ENCODE assay signal across 14 cellular contexts in genomic region chr18:65620076-65620696, GRCh38.
DNase-seq lines count a peak whose midpoint lies in the region; ATAC-seq and TF ChIP-seq lines count a peak whose summit lies in the region.
"Had no signal": no experiment of that assay in that cellular context is flagged by ENCODE, and none has a peak within 500 bp of the region (broad histone marks: within the 10 kb centered on the region; RNA-seq: fewer than 3 reads in every experiment).

No MANE protein-coding gene starts in this region.

- no peaks in the 10 kb centered on the region for H3K9me3 ChIP-seq in trophoblast cell (ENCODE audit: insufficient read depth, low read depth, low read length)
- H3K9me3 ChIP-seq: A549 had no signal

- no peak overlapping the region for H4K8ac ChIP-seq in trophoblast cell (ENCODE audit: low read depth, low read length)

- H3K36me3 Mint-ChIP-seq in activated naive CD4-positive, alpha-beta T cell treated with anti-CD3 and anti-CD28 coated beads, Interleukin-2, amount 50 U/mL, for 72 hours: no peaks in the 10 kb centered on the region
- H3K36me3 Mint-ChIP-seq in Calu3 (ENCODE audit: insufficient read depth, unreplicated experiment): no peaks in the 10 kb centered on the region
- H3K36me3 Mint-ChIP-seq: CD14-positive monocyte; CD8-positive, alpha-beta T cell had no signal

- no peak overlapping the region for H3K4me2 ChIP-seq in trophoblast cell (ENCODE audit: low read length)
- H3K4me2 ChIP-seq: A549 had no signal

- H3K27ac Mint-ChIP-seq in activated naive CD4-positive, alpha-beta T cell treated with anti-CD3 and anti-CD28 coated beads, Interleukin-2, amount 50 U/mL, for 72 hours: no peak overlapping the region
- no peak overlapping the region for H3K27ac Mint-ChIP-seq in Calu3 (ENCODE audit: unreplicated experiment)
- H3K27ac Mint-ChIP-seq: CD8-positive, alpha-beta T cell had no signal

- H2BK120ac ChIP-seq in trophoblast cell (ENCODE audit: insufficient read depth, low read length, poor library complexity): no peak overlapping the region

- WGBS in trophoblast cell (ENCODE audit: extremely low coverage, insufficient coverage, insufficient read length): no CpG with 5 or more reads among the region's 9 CpGs

- no peaks in the 10 kb centered on the region for H3K4me1 Mint-ChIP-seq in Calu3 (ENCODE audit: low read depth, unreplicated experiment)
- H3K4me1 Mint-ChIP-seq: CD14-positive monocyte had no signal

- H3K18ac ChIP-seq in trophoblast cell (ENCODE audit: low read length): no peak overlapping the region

- no peak overlapping the region for H4K12ac ChIP-seq in trophoblast cell (ENCODE audit: low read depth, low read length)

- no peaks in the 10 kb centered on the region for H3K36me3 ChIP-seq in trophoblast cell (ENCODE audit: control insufficient read depth in 1 of 2, insufficient read depth in 2 of 2, low read length in 2 of 2)

- no peaks in the 10 kb centered on the region for H3K79me1 ChIP-seq in trophoblast cell (ENCODE audit: low read length)

- no peak overlapping the region for H2AFZ ChIP-seq in trophoblast cell (ENCODE audit: insufficient read depth, low read length, poor library complexity)

- H3K9ac ChIP-seq in trophoblast cell (ENCODE audit: low read length): no peak overlapping the region

- H3K4me1 ChIP-seq in trophoblast cell (ENCODE audit: control insufficient read depth in 1 of 2, insufficient read depth in 2 of 2, low read length in 2 of 2): no peaks in the 10 kb centered on the region
- H3K4me1 ChIP-seq: A549 had no signal

- CTCF ChIA-PET in Calu3 (lab: Charles Lee): no interaction called here

- H2AK5ac ChIP-seq in trophoblast cell (ENCODE audit: low read length): no peak overlapping the region

- H3K23ac ChIP-seq in trophoblast cell (ENCODE audit: low read length): no peak overlapping the region

- H3K9me3 Mint-ChIP-seq in activated naive CD4-positive, alpha-beta T cell treated with anti-CD3 and anti-CD28 coated beads, Interleukin-2, amount 50 U/mL, for 72 hours: peaks cover 22 to 27% of the 10 kb centered on the region in 2 donors
- H3K9me3 Mint-ChIP-seq in Calu3 (ENCODE audit: low read depth, unreplicated experiment): peaks cover 5% of the 10 kb centered on the region

- no peak overlapping the region for H4K91ac ChIP-seq in trophoblast cell (ENCODE audit: low read depth, low read length)

- no peak for TF ChIP-seq CTCF in Calu3 (IDR thresholded peaks at IDR 0.05; ENCODE audit: unreplicated experiment)

- no peak overlapping the region for H3K14ac ChIP-seq in trophoblast cell (ENCODE audit: low read length)

- H3K79me2 ChIP-seq in trophoblast cell (ENCODE audit: control insufficient read depth, insufficient read depth, low read length, poor library complexity): no peaks in the 10 kb centered on the region

- BruUV-seq in Calu3 (replicated peaks; lab: Mats Ljungman, UMichigan): no TSS peak

- no peaks in the 10 kb centered on the region for H3K27me3 Mint-ChIP-seq in Calu3 (ENCODE audit: unreplicated experiment)

- H3K4me3 ChIP-seq in trophoblast cell (ENCODE audit: low read depth, low read length): peak overlapping the region; percentile 44
- H3K4me3 ChIP-seq: A549 had no signal

- DNase-seq in NCI-H446 (lab: John Stamatoyannopoulos, UW) (peak; percentile 35 to 81), cerebellum (ENCODE audit: low spot score) (peak; percentile 20), medulla oblongata (ENCODE audit: extremely low spot score) (peak; percentile 11), trophoblast cell (no peak), Calu3 (no peak)
- DNase-seq in activated naive CD4-positive, alpha-beta T cell treated with anti-CD3 and anti-CD28 coated beads, Interleukin-2, amount 50 U/mL, for 72 hours (ENCODE audit: low spot score in 2 of 2): no peak
- DNase-seq: CD8-positive, alpha-beta T cell; COR-L47; DND-41; GF-D8 had no signal

- no peaks in the 10 kb centered on the region for H3K27me3 ChIP-seq in trophoblast cell (ENCODE audit: insufficient read depth, low read length)

- no peak for ATAC-seq in activated naive CD4-positive, alpha-beta T cell treated with anti-CD3 and anti-CD28 coated beads, Interleukin-2, amount 50 U/mL, for 72 hours
- no peak for ATAC-seq in GM21515 (IDR thresholded peaks at IDR 0.05; ENCODE audit: unreplicated experiment)
- ATAC-seq: A549; CD8-positive, alpha-beta T cell; HCT116 had no signal

- no peak overlapping the region for H3K4ac ChIP-seq in trophoblast cell (ENCODE audit: low read depth, low read length)

- no peak overlapping the region for H2BK5ac ChIP-seq in trophoblast cell (ENCODE audit: low read depth, low read length, poor library complexity)

- intact Hi-C loops in Calu3 (cut with micrococcal nuclease; ENCODE audit: unreplicated experiment): no loop called here

- no peak overlapping the region for H3K27ac ChIP-seq in trophoblast cell (ENCODE audit: low read depth, low read length)
- H3K27ac ChIP-seq: A549 had no signal

- H2BK12ac ChIP-seq in trophoblast cell (ENCODE audit: low read length): no peak overlapping the region

- H3K4me3 Mint-ChIP-seq in Calu3 (ENCODE audit: low read depth, unreplicated experiment): no peak overlapping the region
- H3K4me3 Mint-ChIP-seq: CD14-positive monocyte; CD8-positive, alpha-beta T cell had no signal

Comparison
In these comparisons a context has a peak if more than half of its experiments do, and no peak if none do; other contexts are left out.
1. DNase-seq: peak in NCI-H446 (2 of 2), cerebellum (single experiment) and medulla oblongata (single experiment); none in trophoblast cell (0 of 2), activated naive CD4-positive, alpha-beta T cell treated with anti-CD3 and anti-CD28 coated beads, Interleukin-2, amount 50 U/mL, for 72 hours (0 of 2) and Calu3 (single experiment).